27 cellular contexts compared by ENCODE assay signal in the genomic region with DNA sequence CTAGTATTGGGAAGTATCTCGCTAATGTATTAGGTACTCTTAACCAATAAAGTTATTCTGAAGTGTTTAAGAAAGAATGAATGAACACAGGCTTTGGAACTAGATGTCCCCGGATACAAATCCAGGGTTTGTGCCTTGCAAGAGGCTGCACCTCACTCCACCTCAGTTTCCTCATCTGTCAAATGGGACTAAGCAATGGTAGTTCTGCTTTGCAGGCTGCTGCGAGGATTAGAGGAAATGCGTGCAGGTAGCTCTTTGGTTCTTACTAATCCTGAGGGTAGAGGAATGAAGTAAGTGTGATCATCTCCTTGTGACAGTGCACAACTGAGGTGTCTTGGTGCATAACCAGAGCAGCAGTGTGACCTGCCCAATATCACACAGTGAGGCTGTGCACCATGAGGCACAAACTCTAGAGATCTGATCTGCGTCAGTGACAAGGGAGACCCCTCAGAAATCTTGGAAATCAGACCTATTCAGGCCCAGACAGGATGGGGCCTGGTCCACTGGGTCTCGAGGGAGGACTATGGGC.
"Had no signal": no experiment of that assay in that cellular context is flagged by ENCODE, and none has a peak within 500 bp of the region (broad histone marks: within the 10 kb centered on the region; RNA-seq: fewer than 3 reads in every experiment).

No MANE protein-coding gene starts in this region.

- FAIRE-seq: astrocyte had no signal

- H3K27ac Mint-ChIP-seq: activated CD4-positive, alpha-beta memory T cell treated with anti-CD3 and anti-CD28 coated beads for 36 hours; activated CD4-positive, alpha-beta T cell treated with anti-CD3 and anti-CD28 coated beads, Interleukin-2, amount 10 ng/mL, durations not matched to agents 7 days and 5 days; activated naive CD8-positive, alpha-beta T cell; IgD-negative memory B cell had no signal

- ATAC-seq: Panc1, SK-N-SH treated with all-trans-retinoic acid at 6 μM for 48 hours had no signal

- H3K9me3 Mint-ChIP-seq: activated CD4-positive, alpha-beta memory T cell treated with anti-CD3 and anti-CD28 coated beads for 36 hours; IgD-negative memory B cell had no signal

- H3K4me1 Mint-ChIP-seq: brain had no signal

- H3K4me3 Mint-ChIP-seq: activated CD4-positive, alpha-beta memory T cell treated with anti-CD3 and anti-CD28 coated beads for 36 hours; activated CD4-positive, alpha-beta T cell treated with anti-CD3 and anti-CD28 coated beads, Interleukin-2, amount 10 ng/mL, durations not matched to agents 7 days and 5 days; activated naive CD8-positive, alpha-beta T cell; brain; IgD-negative memory B cell had no signal

- DNase-seq: activated CD4-positive, alpha-beta memory T cell treated with anti-CD3 and anti-CD28 coated beads for 36 hours; activated CD4-positive, alpha-beta T cell treated with anti-CD3 and anti-CD28 coated beads, Interleukin-2, amount 10 ng/mL, durations not matched to agents 7 days and 5 days; activated CD4-positive, CD25-positive, alpha-beta regulatory T cell; activated CD8-positive, alpha-beta memory T cell treated with anti-CD3 and anti-CD28 coated beads for 24 hours; activated effector memory CD4-positive, alpha-beta T cell treated with Interleukin-2 at 50 U/mL for 16 hours; activated naive CD4-positive, alpha-beta T cell; amygdala; MV-4-11; NCI-H1092 treated with DMSO at 0.1 percent for 48 hours; NCI-H1417 treated with DMSO at 0.1 percent for 48 hours; NCI-H1694; NCI-H2029 treated with DMSO at 0.1 percent for 48 hours; NCI-H345; NCI-H510A; NCI-H526 treated with DMSO at 0.1 percent for 48 hours; NCI-H82; OCI-M1; RPMI8226; SHP77; SW 1271; T-helper 2 cell had no signal

- H3K27me3 Mint-ChIP-seq: activated CD4-positive, alpha-beta memory T cell treated with anti-CD3 and anti-CD28 coated beads for 36 hours; activated CD4-positive, alpha-beta T cell treated with anti-CD3 and anti-CD28 coated beads, Interleukin-2, amount 10 ng/mL, durations not matched to agents 7 days and 5 days; activated naive CD8-positive, alpha-beta T cell; brain; IgD-negative memory B cell had no signal
